ENCODE assay signal across 1 cellular context in the genomic region with DNA sequence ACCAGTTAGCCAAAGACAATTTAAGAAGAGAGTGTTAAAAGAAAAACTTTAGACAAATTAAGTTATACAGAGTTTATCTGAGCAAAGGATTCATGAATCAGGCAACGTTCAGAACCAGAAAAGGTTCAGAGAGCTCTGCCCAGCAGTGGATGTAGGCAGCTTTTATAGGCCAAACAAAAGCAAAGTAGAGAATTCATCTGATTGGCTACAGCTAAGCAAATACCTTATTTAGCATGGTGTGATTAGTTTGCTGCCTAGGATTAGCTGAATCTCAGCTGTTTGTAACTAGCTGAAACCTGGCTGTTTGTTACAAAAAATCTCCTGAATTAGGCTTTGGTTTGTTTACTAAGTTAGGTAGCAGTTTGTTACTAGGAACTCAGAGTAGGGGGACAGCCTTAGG.
TF ChIP-seq lines count a peak whose summit lies in the region.

No MANE protein-coding gene starts in this region.

TF ChIP-seq in H1, 55 proteins besides CTCF, POLR2A, EP300 and RAD21 (continued from another document):
- TF ChIP-seq ATF2 (IDR thresholded peaks at IDR 0.05; ENCODE audit: low read length) (no peak), TAF1 (IDR thresholded peaks at IDR 0.05; ENCODE audit: low read depth, low read length) (no peak), JUND (IDR thresholded peaks at IDR 0.05; ENCODE audit: low read length) (no peak), CBX8 (IDR thresholded peaks at IDR 0.05; ENCODE audit: borderline replicate concordance, low read depth, low read length) (no peak), POLR2AphosphoS5 (IDR thresholded peaks at IDR 0.05; ENCODE audit: low read depth, low read length) (no peak), TCF12 (IDR thresholded peaks at IDR 0.05; ENCODE audit: low read depth, low read length) (no peak), KDM5A (IDR thresholded peaks at IDR 0.05; ENCODE audit: low read length) (no peak), BRCA1 (IDR thresholded peaks at IDR 0.05; ENCODE audit: low read depth, low read length) (peak; percentile 20; the same call in 1 of the 2 replicates), SAP30 (IDR thresholded peaks at IDR 0.05; ENCODE audit: insufficient read depth, insufficient replicate concordance, low read length) (no peak), SRF (IDR thresholded peaks at IDR 0.05; ENCODE audit: low read depth, low read length) (peak; percentile 70; the same call in 1 of the 2 replicates), RNF2 (IDR thresholded peaks at IDR 0.05; ENCODE audit: borderline replicate concordance, low read depth, low read length, missing control alignments, poor library complexity, severe bottlenecking) (no peak), CBX5 (IDR thresholded peaks at IDR 0.05; ENCODE audit: low read depth, low read length) (no peak), EGR1 (IDR thresholded peaks at IDR 0.05; ENCODE audit: borderline replicate concordance, low read depth, low read length) (no peak), GABPA (IDR thresholded peaks at IDR 0.05; ENCODE audit: borderline replicate concordance, insufficient read depth, low read length) (no peak), TBP (IDR thresholded peaks at IDR 0.05; ENCODE audit: low read depth, low read length) (peak; percentile 32; the same call in 1 of the 2 replicates), TEAD4 (IDR thresholded peaks at IDR 0.05; ENCODE audit: low read depth, low read length) (no peak), CREB1 (IDR thresholded peaks at IDR 0.05) (no peak), MAFK (IDR thresholded peaks at IDR 0.05; ENCODE audit: low read depth, low read length) (no peak), KDM4A (IDR thresholded peaks at IDR 0.05; ENCODE audit: low read depth, low read length, severe bottlenecking) (no peak), SP1 (IDR thresholded peaks at IDR 0.05; ENCODE audit: low read depth, low read length) (no peak), ZNF274 (IDR thresholded peaks at IDR 0.05; ENCODE audit: borderline replicate concordance, extremely low read depth, low read length) (no peak), KDM1A (IDR thresholded peaks at IDR 0.05; ENCODE audit: borderline replicate concordance, low read length) (no peak), TAF7 (optimal IDR thresholded peaks at IDR 0.05; ENCODE audit: borderline replicate concordance, low read depth, low read length) (no peak), CTBP2 (IDR thresholded peaks at IDR 0.05; ENCODE audit: borderline replicate concordance, insufficient read depth, insufficient read length, low read length) (no peak), RXRA (IDR thresholded peaks at IDR 0.05; ENCODE audit: insufficient read depth, low read depth, low read length) (no peak), SIX5 (IDR thresholded peaks at IDR 0.05; ENCODE audit: low read depth, low read length) (no peak), HDAC6 (IDR thresholded peaks at IDR 0.05; ENCODE audit: low read depth, low read length) (no peak)
- TF ChIP-seq, protein P1, sequence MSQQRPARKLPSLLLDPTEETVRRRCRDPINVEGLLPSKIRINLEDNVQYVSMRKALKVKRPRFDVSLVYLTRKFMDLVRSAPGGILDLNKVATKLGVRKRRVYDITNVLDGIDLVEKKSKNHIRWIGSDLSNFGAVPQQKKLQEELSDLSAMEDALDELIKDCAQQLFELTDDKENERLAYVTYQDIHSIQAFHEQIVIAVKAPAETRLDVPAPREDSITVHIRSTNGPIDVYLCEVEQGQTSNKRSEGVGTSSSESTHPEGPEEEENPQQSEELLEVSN (IDR thresholded peaks at IDR 0.05) = no peak
- TF ChIP-seq, protein P2, sequence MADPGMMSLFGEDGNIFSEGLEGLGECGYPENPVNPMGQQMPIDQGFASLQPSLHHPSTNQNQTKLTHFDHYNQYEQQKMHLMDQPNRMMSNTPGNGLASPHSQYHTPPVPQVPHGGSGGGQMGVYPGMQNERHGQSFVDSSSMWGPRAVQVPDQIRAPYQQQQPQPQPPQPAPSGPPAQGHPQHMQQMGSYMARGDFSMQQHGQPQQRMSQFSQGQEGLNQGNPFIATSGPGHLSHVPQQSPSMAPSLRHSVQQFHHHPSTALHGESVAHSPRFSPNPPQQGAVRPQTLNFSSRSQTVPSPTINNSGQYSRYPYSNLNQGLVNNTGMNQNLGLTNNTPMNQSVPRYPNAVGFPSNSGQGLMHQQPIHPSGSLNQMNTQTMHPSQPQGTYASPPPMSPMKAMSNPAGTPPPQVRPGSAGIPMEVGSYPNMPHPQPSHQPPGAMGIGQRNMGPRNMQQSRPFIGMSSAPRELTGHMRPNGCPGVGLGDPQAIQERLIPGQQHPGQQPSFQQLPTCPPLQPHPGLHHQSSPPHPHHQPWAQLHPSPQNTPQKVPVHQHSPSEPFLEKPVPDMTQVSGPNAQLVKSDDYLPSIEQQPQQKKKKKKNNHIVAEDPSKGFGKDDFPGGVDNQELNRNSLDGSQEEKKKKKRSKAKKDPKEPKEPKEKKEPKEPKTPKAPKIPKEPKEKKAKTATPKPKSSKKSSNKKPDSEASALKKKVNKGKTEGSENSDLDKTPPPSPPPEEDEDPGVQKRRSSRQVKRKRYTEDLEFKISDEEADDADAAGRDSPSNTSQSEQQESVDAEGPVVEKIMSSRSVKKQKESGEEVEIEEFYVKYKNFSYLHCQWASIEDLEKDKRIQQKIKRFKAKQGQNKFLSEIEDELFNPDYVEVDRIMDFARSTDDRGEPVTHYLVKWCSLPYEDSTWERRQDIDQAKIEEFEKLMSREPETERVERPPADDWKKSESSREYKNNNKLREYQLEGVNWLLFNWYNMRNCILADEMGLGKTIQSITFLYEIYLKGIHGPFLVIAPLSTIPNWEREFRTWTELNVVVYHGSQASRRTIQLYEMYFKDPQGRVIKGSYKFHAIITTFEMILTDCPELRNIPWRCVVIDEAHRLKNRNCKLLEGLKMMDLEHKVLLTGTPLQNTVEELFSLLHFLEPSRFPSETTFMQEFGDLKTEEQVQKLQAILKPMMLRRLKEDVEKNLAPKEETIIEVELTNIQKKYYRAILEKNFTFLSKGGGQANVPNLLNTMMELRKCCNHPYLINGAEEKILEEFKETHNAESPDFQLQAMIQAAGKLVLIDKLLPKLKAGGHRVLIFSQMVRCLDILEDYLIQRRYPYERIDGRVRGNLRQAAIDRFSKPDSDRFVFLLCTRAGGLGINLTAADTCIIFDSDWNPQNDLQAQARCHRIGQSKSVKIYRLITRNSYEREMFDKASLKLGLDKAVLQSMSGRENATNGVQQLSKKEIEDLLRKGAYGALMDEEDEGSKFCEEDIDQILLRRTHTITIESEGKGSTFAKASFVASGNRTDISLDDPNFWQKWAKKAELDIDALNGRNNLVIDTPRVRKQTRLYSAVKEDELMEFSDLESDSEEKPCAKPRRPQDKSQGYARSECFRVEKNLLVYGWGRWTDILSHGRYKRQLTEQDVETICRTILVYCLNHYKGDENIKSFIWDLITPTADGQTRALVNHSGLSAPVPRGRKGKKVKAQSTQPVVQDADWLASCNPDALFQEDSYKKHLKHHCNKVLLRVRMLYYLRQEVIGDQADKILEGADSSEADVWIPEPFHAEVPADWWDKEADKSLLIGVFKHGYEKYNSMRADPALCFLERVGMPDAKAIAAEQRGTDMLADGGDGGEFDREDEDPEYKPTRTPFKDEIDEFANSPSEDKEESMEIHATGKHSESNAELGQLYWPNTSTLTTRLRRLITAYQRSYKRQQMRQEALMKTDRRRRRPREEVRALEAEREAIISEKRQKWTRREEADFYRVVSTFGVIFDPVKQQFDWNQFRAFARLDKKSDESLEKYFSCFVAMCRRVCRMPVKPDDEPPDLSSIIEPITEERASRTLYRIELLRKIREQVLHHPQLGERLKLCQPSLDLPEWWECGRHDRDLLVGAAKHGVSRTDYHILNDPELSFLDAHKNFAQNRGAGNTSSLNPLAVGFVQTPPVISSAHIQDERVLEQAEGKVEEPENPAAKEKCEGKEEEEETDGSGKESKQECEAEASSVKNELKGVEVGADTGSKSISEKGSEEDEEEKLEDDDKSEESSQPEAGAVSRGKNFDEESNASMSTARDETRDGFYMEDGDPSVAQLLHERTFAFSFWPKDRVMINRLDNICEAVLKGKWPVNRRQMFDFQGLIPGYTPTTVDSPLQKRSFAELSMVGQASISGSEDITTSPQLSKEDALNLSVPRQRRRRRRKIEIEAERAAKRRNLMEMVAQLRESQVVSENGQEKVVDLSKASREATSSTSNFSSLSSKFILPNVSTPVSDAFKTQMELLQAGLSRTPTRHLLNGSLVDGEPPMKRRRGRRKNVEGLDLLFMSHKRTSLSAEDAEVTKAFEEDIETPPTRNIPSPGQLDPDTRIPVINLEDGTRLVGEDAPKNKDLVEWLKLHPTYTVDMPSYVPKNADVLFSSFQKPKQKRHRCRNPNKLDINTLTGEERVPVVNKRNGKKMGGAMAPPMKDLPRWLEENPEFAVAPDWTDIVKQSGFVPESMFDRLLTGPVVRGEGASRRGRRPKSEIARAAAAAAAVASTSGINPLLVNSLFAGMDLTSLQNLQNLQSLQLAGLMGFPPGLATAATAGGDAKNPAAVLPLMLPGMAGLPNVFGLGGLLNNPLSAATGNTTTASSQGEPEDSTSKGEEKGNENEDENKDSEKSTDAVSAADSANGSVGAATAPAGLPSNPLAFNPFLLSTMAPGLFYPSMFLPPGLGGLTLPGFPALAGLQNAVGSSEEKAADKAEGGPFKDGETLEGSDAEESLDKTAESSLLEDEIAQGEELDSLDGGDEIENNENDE (IDR thresholded peaks at IDR 0.05; ENCODE audit: insufficient replicate concordance, low read length) = peak; percentile 56
